Comparison of ENCODE assay signal across 24 cellular contexts in genomic region chr1:61626820-61627219, GRCh38.
"Had no signal": no experiment of that assay in that cellular context is flagged by ENCODE, and none has a peak within 500 bp of the region (broad histone marks: within the 10 kb centered on the region; RNA-seq: fewer than 3 reads in every experiment).

No MANE protein-coding gene starts in this region.

- FAIRE-seq: bronchial epithelial cell, frontal cortex, islet of Langerhans, small intestine had no signal

- DNase-seq: activated CD4-positive, alpha-beta T cell treated with anti-CD3 and anti-CD28 coated beads, Interleukin-2, amount 10 ng/mL, durations not matched to agents 7 days and 5 days; activated CD4-positive, CD25-positive, alpha-beta regulatory T cell treated with anti-CD3 and anti-CD28 coated beads, Interleukin-2, amount 50 U/mL, for 72 hours; activated CD8-positive, alpha-beta memory T cell treated with anti-CD3 and anti-CD28 coated beads, Interleukin-2, amount 10 ng/mL, durations not matched to agents 7 days and 5 days; activated CD8-positive, alpha-beta T cell treated with anti-CD3 and anti-CD28 coated beads for 36 hours; activated gamma-delta T cell treated with Interleukin-2 at 50 U/mL for 16 hours; cortex of kidney; left colon; small intestine; stimulated activated CD4-positive, alpha-beta T cell treated with anti-CD3 and anti-CD28 coated beads, Interleukin-2, amount 100 ng/mL, for 24 hours; stimulated activated naive CD8-positive, alpha-beta T cell treated with anti-CD3 and anti-CD28 coated beads, Interleukin-15, amount 100 ng/mL, for 72 hours had no signal

- H3K9me3 ChIP-seq: adrenal gland, ascending aorta, prostate gland, tibial nerve had no signal

- ATAC-seq: activated CD8-positive, alpha-beta memory T cell treated with anti-CD3 and anti-CD28 coated beads, Interleukin-2, amount 10 ng/mL, durations not matched to agents 7 days and 5 days; activated CD8-positive, alpha-beta T cell treated with anti-CD3 and anti-CD28 coated beads for 36 hours; activated naive CD4-positive, alpha-beta T cell treated with anti-CD3 and anti-CD28 coated beads, Interleukin-2, amount 50 U/mL, for 72 hours; left colon; natural killer cell treated with Interleukin-12 subunit alpha and Interleukin-12 subunit beta and Interleukin-15 and Interleukin-18, amount 100 ng/mL, for 72 hours; SK-N-SH treated with all-trans-retinoic acid at 6 μM for 48 hours; stimulated activated effector memory CD8-positive, alpha-beta T cell treated with anti-CD3 and anti-CD28 coated beads, Interleukin-12 subunit alpha, Interleukin-12 subunit beta, amount 100 ng/mL, for 72 hours; stimulated activated naive CD8-positive, alpha-beta T cell treated with anti-CD3 and anti-CD28 coated beads, Interleukin-15, amount 100 ng/mL, for 72 hours had no signal

- H3K4me1 ChIP-seq: adrenal gland, ascending aorta, prostate gland, tibial nerve had no signal

- H3K27ac ChIP-seq: ascending aorta, epithelial cell of prostate, prostate gland, tibial nerve, VCaP had no signal

- H3K4me3 ChIP-seq: adrenal gland, ascending aorta, lung, prostate gland, tibial nerve had no signal

- H3K36me3 ChIP-seq: adrenal gland, ascending aorta, prostate gland, tibial nerve had no signal

- H3K27me3 ChIP-seq: adrenal gland, ascending aorta, tibial nerve had no signal
